21 cellular contexts compared by ENCODE assay signal in the genomic region with DNA sequence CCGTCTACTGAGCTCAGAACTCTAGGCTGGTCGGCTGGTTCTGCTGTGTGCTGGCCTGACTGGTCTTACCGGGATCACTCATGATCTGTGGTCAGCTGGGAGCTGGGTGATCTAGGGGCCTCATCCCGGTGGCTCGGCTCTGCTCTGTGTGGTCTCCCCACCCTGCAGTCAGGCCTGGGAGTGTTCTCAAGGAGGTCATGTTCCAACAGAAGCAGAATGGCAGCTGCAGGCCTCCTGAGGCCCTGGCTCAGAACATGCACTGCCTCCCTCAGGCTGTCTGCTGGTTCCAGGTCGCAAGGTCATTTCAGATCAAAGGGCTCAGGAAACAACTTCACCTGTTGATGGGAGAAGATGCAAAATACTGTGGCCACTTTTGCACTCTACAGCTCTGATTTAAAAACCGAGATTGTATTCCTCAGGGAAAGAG.
"Had no signal": no experiment of that assay in that cellular context is flagged by ENCODE, and none has a peak within 500 bp of the region (broad histone marks: within the 10 kb centered on the region; RNA-seq: fewer than 3 reads in every experiment).

No MANE protein-coding gene starts in this region.

- H3K36me3 ChIP-seq: lower lobe of right lung, neutrophil, tibial artery, upper lobe of left lung, vagina had no signal

- ATAC-seq: left lobe of liver, lower lobe of right lung, sciatic nerve had no signal

- H3K9me3 Mint-ChIP-seq: nephron had no signal

- H3K4me3 Mint-ChIP-seq: dendritic cell treated with granulocyte-macrophage colony-stimulating factor and Interleukin-4, amounts not matched to agents 40 ng/mL and 50 ng/mL, for 4 days; memory B cell; naive B cell; stimulated activated naive CD8-positive, alpha-beta T cell treated with anti-CD3 and anti-CD28 coated beads, Interleukin-15, Interleukin-2, amounts not matched to agents 100 ng/mL and 50 ng/mL, for 24 hours had no signal

- H3K9me3 ChIP-seq: lower lobe of right lung, neutrophil, tibial artery, upper lobe of left lung, vagina had no signal

- H3K27ac Mint-ChIP-seq: dendritic cell treated with granulocyte-macrophage colony-stimulating factor and Interleukin-4, amounts not matched to agents 40 ng/mL and 50 ng/mL, for 4 days; memory B cell; stimulated activated naive CD8-positive, alpha-beta T cell treated with anti-CD3 and anti-CD28 coated beads, Interleukin-15, Interleukin-2, amounts not matched to agents 100 ng/mL and 50 ng/mL, for 24 hours had no signal

- H3K27me3 ChIP-seq: neutrophil, tibial artery, upper lobe of left lung, vagina had no signal

- H3K27ac ChIP-seq: lower lobe of right lung, neutrophil, tibial artery, upper lobe of left lung, vagina had no signal

- H3K4me3 ChIP-seq: lower lobe of right lung, tibial artery, upper lobe of left lung, vagina had no signal

- DNase-seq: cerebellar nuclear complex; foreskin melanocyte; head of caudate nucleus; hippocampal formation; kidney glomerular epithelial cell; lower lobe of right lung; midbrain; naive B cell; posterior cingulate gyrus; small intestine; stimulated activated CD4-positive, alpha-beta T cell treated with anti-CD3 and anti-CD28 coated beads, Interleukin-2, amount 100 ng/mL, for 48 hours; tibial artery; upper lobe of left lung had no signal

- H3K27me3 Mint-ChIP-seq: stimulated activated naive CD8-positive, alpha-beta T cell treated with anti-CD3 and anti-CD28 coated beads, Interleukin-15, Interleukin-2, amounts not matched to agents 100 ng/mL and 50 ng/mL, for 24 hours had no signal
